In the genomic region with DNA sequence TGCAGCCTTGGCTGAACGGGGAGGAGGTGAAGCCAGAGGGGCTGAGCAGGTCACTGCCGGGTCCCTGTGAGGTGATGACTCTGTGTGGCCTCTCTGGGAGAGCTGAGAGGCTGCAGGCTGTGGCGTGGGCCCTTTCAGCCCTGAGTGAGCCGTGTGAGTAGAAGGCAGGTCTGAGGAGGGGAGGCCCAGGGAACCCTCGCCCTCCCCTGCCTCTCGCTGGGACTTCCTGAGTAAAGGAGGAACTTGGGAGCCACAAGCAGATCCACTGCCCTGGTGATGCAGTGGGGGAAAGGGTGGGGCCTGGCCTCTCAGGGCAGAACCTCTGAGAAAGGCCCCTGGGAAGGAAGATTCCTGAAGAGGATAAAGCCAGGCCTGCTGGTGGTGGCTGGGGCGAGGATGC, we compare ENCODE assay signal across 13 cellular contexts. TPM values are rescaled to one million over a fixed set of nuclear protein-coding genes. Genes with fewer than 3 reads are reported as not detected.
DNase-seq lines count a peak whose midpoint lies in the region; ATAC-seq and TF ChIP-seq lines count a peak whose summit lies in the region.
"Had no signal": no experiment of that assay in that cellular context is flagged by ENCODE, and none has a peak within 500 bp of the region (broad histone marks: within the 10 kb centered on the region; RNA-seq: fewer than 3 reads in every experiment).

No MANE protein-coding gene starts in this region.

- H4K20me1 ChIP-seq in Karpas-422 (ENCODE audit: insufficient read depth, low read depth, low read length) = peaks cover 36% of the 10 kb centered on the region; the same call in 1 of the 2 replicates

- intact Hi-C loops in lower lobe of right lung (cut with DNase I) = no loop called here

- peaks cover 17% of the 10 kb centered on the region; the same call in 1 of the 2 replicates for H3K36me3 ChIP-seq in Karpas-422 (ENCODE audit: insufficient read depth, low read length)
- H3K36me3 ChIP-seq in lower lobe of right lung = no peaks in the 10 kb centered on the region
- H3K36me3 ChIP-seq in stomach smooth muscle (ENCODE audit: control insufficient read depth in 2 of 2, insufficient read depth in 2 of 2, low read length in 2 of 2) = no peaks in the 10 kb centered on the region
- H3K36me3 ChIP-seq: SJSA1 had no signal

- no peak for DNase-seq in Karpas-422
- DNase-seq in UCSD-AML1 (lab: John Stamatoyannopoulos, UW; ENCODE audit: unreplicated experiment) = peak; percentile 52
- DNase-seq in lower lobe of right lung = peak; percentile 76
- DNase-seq in AG08396 (ENCODE audit: low spot score) = no peak
- no peak for DNase-seq in osteocyte (ENCODE audit: extremely low spot score, unreplicated experiment)
- DNase-seq in iPS-NIHi7 (ENCODE audit: extremely low spot score) = no peak
- DNase-seq: activated CD4-positive, alpha-beta T cell treated with anti-CD3 and anti-CD28 coated beads for 1 hour; naive B cell; NCI-H1092; NCI-H510A treated with DMSO at 0.1 percent for 48 hours had no signal

- H3K9ac ChIP-seq in Karpas-422 (ENCODE audit: low read length) = peak overlapping the region; percentile 25
- H3K9ac ChIP-seq in stomach smooth muscle (ENCODE audit: low read length in 2 of 2) = peak overlapping the region in 1 of 2 donors; percentile 29

- H3K27ac ChIP-seq in Karpas-422 (ENCODE audit: low read length) (peak overlapping the region; percentile 22), lower lobe of right lung (peak overlapping the region; percentile 43), stomach smooth muscle (ENCODE audit: low read length) (peak overlapping the region; percentile 53)
- H3K27ac ChIP-seq: SJSA1 had no signal

- H3K4me2 ChIP-seq in Karpas-422 (ENCODE audit: low read depth, low read length, poor library complexity, severe bottlenecking) = no peak overlapping the region

- ATAC-seq in lower lobe of right lung = peak; percentile 73 to 82
- ATAC-seq in GM21390 (IDR thresholded peaks at IDR 0.05; ENCODE audit: unreplicated experiment) = no peak

- H3K27me3 ChIP-seq in Karpas-422 (ENCODE audit: low read length) = no peaks in the 10 kb centered on the region
- H3K27me3 ChIP-seq in lower lobe of right lung (ENCODE audit: low read depth) = no peaks in the 10 kb centered on the region
- no peaks in the 10 kb centered on the region for H3K27me3 ChIP-seq in stomach smooth muscle (ENCODE audit: control insufficient read depth in 1 of 2, insufficient read depth in 2 of 2, low read length in 2 of 2)
- H3K27me3 ChIP-seq: SJSA1 had no signal

- H2AFZ ChIP-seq in Karpas-422 (ENCODE audit: low read length) = no peak overlapping the region

- H3K36me3 Mint-ChIP-seq in osteocyte (ENCODE audit: unreplicated experiment) = no peaks in the 10 kb centered on the region
- H3K36me3 Mint-ChIP-seq: naive B cell had no signal

- peaks cover 82% of the 10 kb centered on the region for H3K4me1 ChIP-seq in Karpas-422 (ENCODE audit: low read length)
- H3K4me1 ChIP-seq in lower lobe of right lung = peaks cover 19% of the 10 kb centered on the region
- H3K4me1 ChIP-seq in stomach smooth muscle (ENCODE audit: control insufficient read depth, insufficient read depth, low read length) = peaks cover 28% of the 10 kb centered on the region
- H3K4me1 ChIP-seq: SJSA1 had no signal

- no peak overlapping the region for H3K4me3 Mint-ChIP-seq in osteocyte (ENCODE audit: unreplicated experiment)
- H3K4me3 Mint-ChIP-seq: naive B cell had no signal

- H3K9me3 ChIP-seq in Karpas-422 (ENCODE audit: low read length) = no peaks in the 10 kb centered on the region
- no peaks in the 10 kb centered on the region for H3K9me3 ChIP-seq in lower lobe of right lung
- no peaks in the 10 kb centered on the region for H3K9me3 ChIP-seq in stomach smooth muscle (ENCODE audit: control insufficient read depth in 2 of 2, low read length in 2 of 2)
- H3K9me3 ChIP-seq: SJSA1 had no signal

- H3K4me3 ChIP-seq in Karpas-422 (ENCODE audit: low read length) (no peak overlapping the region), lower lobe of right lung (no peak overlapping the region), stomach smooth muscle (ENCODE audit: low read length in 2 of 2) (no peak overlapping the region)
- H3K4me3 ChIP-seq: SJSA1 had no signal

- TF ChIP-seq CTCF in lower lobe of right lung (IDR thresholded peaks at IDR 0.05) (no peak), osteocyte (IDR thresholded peaks at IDR 0.05) (no peak)

- no peaks in the 10 kb centered on the region for H3K9me3 Mint-ChIP-seq in osteocyte (ENCODE audit: unreplicated experiment)

- H3K79me2 ChIP-seq in Karpas-422 (ENCODE audit: low read length) = peaks cover 99% of the 10 kb centered on the region

- H3K9me2 ChIP-seq in Karpas-422 (replicated peaks; ENCODE audit: insufficient read depth, low read length) = no peaks in the 10 kb centered on the region

- H3K4me1 Mint-ChIP-seq in osteocyte (ENCODE audit: unreplicated experiment) = no peaks in the 10 kb centered on the region

- no peaks in the 10 kb centered on the region for H3K27me3 Mint-ChIP-seq in osteocyte (ENCODE audit: unreplicated experiment)

- H3K27ac Mint-ChIP-seq in osteocyte (ENCODE audit: unreplicated experiment) = no peak overlapping the region

RNA-seq across cellular contexts. Expression of a gene that starts 22.8 kb away (rescaled TPM):
- 28.8 and 63.5 TPM in 2 replicates for total RNA-seq in Karpas-422 (2014; rRNA removed; shearing (Covaris generic); ENCODE audit: low replicate concordance)
- total RNA-seq in lower lobe of right lung (7.9 TPM), osteocyte (1.3 and 1.4 TPM in 2 replicates)

Comparison
In these comparisons a context has a peak if more than half of its experiments do, and no peak if none do; other contexts are left out.
1. DNase-seq: peak in UCSD-AML1 (single experiment) and lower lobe of right lung (single experiment); none in Karpas-422 (single experiment), AG08396 (single experiment), osteocyte (single experiment) and iPS-NIHi7 (single experiment).
2. Peak in every context shown above with its lines, with median percentiles within 50 percentile points of each other: H3K27ac ChIP-seq.